In genomic region chr11:95289378-95289777, GRCh38 we compare ENCODE assay signal across 20 cellular contexts. TPM values are rescaled to one million over a fixed set of nuclear protein-coding genes. Genes with fewer than 3 reads are reported as not detected.
DNase-seq lines count a peak whose midpoint lies in the region; ATAC-seq, FAIRE-seq and TF ChIP-seq lines count a peak whose summit lies in the region.
"Had no signal": no experiment of that assay in that cellular context is flagged by ENCODE, and none has a peak within 500 bp of the region (broad histone marks: within the 10 kb centered on the region; RNA-seq: fewer than 3 reads in every experiment).

No MANE protein-coding gene starts in this region.

- FAIRE-seq in keratinocyte (lab: Jason Lieb, UNC), result peak; percentile 86
- FAIRE-seq: A549, GM12892, GM18507 had no signal

- dilution Hi-C loops in keratinocyte (cut with MboI; ENCODE audit: extremely low pct_ligation_motif_present, low sequenced_read_pairs), result no loop called here

- H4K20me1 ChIP-seq in GM23248 (ENCODE audit: insufficient read depth) (no peaks in the 10 kb centered on the region), keratinocyte (ENCODE audit: control insufficient read depth, extremely low read depth, insufficient read depth, low read length) (no peaks in the 10 kb centered on the region)
- H4K20me1 ChIP-seq: BLaER1 had no signal

- H3K27me3 ChIP-seq in GM23248 (replicated peaks; ENCODE audit: insufficient read depth), result no peaks in the 10 kb centered on the region; the same call in 1 of the 2 replicates
- no peaks in the 10 kb centered on the region for H3K27me3 ChIP-seq in keratinocyte (ENCODE audit: control insufficient read depth, extremely low read depth, insufficient read depth, low read length)
- H3K27me3 ChIP-seq: BLaER1, SJCRH30 had no signal

- H3K9me3 ChIP-seq in GM23248 (ENCODE audit: low read depth) (no peaks in the 10 kb centered on the region), keratinocyte (ENCODE audit: control insufficient read depth, low read depth, low read length) (no peaks in the 10 kb centered on the region)
- H3K9me3 ChIP-seq: A549, BLaER1, SJCRH30 had no signal

- in situ Hi-C loops in GM23248 (cut with MboI), result no loop called here
- in situ Hi-C loops in astrocyte of the spinal cord (cut with HindIII; ENCODE audit: low sequenced_read_pairs), result no loop called here

- H3K79me2 ChIP-seq in GM23248 (ENCODE audit: insufficient read depth), result no peaks in the 10 kb centered on the region
- no peaks in the 10 kb centered on the region for H3K79me2 ChIP-seq in keratinocyte (ENCODE audit: control insufficient read depth, insufficient read depth, low read length)

- H3F3A ChIP-seq in GM23248 (ENCODE audit: insufficient read depth), result peaks cover 2% of the 10 kb centered on the region; the same call in 1 of the 2 replicates

- H3K4me2 ChIP-seq in GM23248 (ENCODE audit: unreplicated experiment) (no peak overlapping the region), keratinocyte (ENCODE audit: control insufficient read depth, extremely low read depth, insufficient read depth, low read depth, low read length) (peak overlapping the region; percentile 60)
- H3K4me2 ChIP-seq: A549, BLaER1 had no signal

- H3K36me3 ChIP-seq in GM23248 (ENCODE audit: low read depth) (no peaks in the 10 kb centered on the region), keratinocyte (ENCODE audit: control insufficient read depth in 2 of 2, extremely low read depth in 1 of 2, insufficient read depth in 2 of 2, low read length in 2 of 2) (no peaks in the 10 kb centered on the region)
- H3K36me3 ChIP-seq: BLaER1, SJCRH30 had no signal

- no peak overlapping the region for H3K4me3 ChIP-seq in GM23248
- no peak overlapping the region for H3K4me3 ChIP-seq in astrocyte of the spinal cord (ENCODE audit: low read depth, low read length)
- no peak overlapping the region for H3K4me3 ChIP-seq in keratinocyte (ENCODE audit: control insufficient read depth in 2 of 3, extremely low read depth in 1 of 3, insufficient read depth in 2 of 3, low read depth in 1 of 3, low read length in 3 of 3)
- H3K4me3 ChIP-seq: A549, BLaER1, SJCRH30 had no signal

- peak; percentile 41 for DNase-seq in GM23248
- DNase-seq in NCI-H226, result peak; percentile 62
- DNase-seq in astrocyte of the spinal cord (ENCODE audit: low read depth, low spot score), result peak; percentile 20
- DNase-seq in keratinocyte (ENCODE audit: low read depth, low spot score), result peak; percentile 41
- no peak for DNase-seq in NCI-H1105 (lab: John Stamatoyannopoulos, UW)
- no peak for DNase-seq in superior temporal gyrus (ENCODE audit: extremely low spot score)
- DNase-seq in anterior cingulate cortex (lab: John Stamatoyannopoulos, UW), result no peak
- DNase-seq: Calu3; CD4-positive, alpha-beta memory T cell; KG1; NCI-H1436 treated with DMSO at 0.1 percent for 48 hours; NCI-H2029 treated with DMSO at 0.1 percent for 48 hours; NCI-H2171 treated with DMSO at 0.1 percent for 48 hours; NCI-H446 treated with DMSO at 0.1 percent for 48 hours; SJCRH30 had no signal

- H3K9me2 ChIP-seq in GM23248 (ENCODE audit: insufficient read depth), result no peaks in the 10 kb centered on the region

- H3K27ac ChIP-seq in GM23248, result no peak overlapping the region
- peak overlapping the region; percentile 66 for H3K27ac ChIP-seq in keratinocyte (ENCODE audit: control insufficient read depth, insufficient read depth, low read length)
- H3K27ac ChIP-seq: A549, BLaER1, SJCRH30 had no signal

- H3K4me1 ChIP-seq in GM23248 (ENCODE audit: insufficient read depth) (peaks cover under 1% of the 10 kb centered on the region), keratinocyte (ENCODE audit: control insufficient read depth, extremely low read depth, insufficient read depth, low read length) (peaks cover 18% of the 10 kb centered on the region)
- H3K4me1 ChIP-seq: A549, BLaER1, SJCRH30 had no signal

- no peak for ATAC-seq in HG02970 (IDR thresholded peaks at IDR 0.05; ENCODE audit: low FRiP score, unreplicated experiment)
- ATAC-seq: A549 had no signal

- no peak overlapping the region for H2AFZ ChIP-seq in GM23248
- H2AFZ ChIP-seq in keratinocyte (ENCODE audit: control insufficient read depth, low read length), result peak overlapping the region; percentile 20

- no peak for TF ChIP-seq CTCF in astrocyte of the spinal cord (IDR thresholded peaks at IDR 0.05; ENCODE audit: low read depth, low read length)
- TF ChIP-seq CTCF in keratinocyte (optimal IDR thresholded peaks at IDR 0.05 in 1 of 3, IDR thresholded peaks at IDR 0.05 in 1 of 3, conservative IDR thresholded peaks at IDR 0.05 in 1 of 3; ENCODE audit: extremely low read depth in 1 of 3, insufficient read depth in 2 of 3, low read length in 3 of 3), result no peak

- H3K9ac ChIP-seq in GM23248 (no peak overlapping the region), keratinocyte (ENCODE audit: control insufficient read depth, extremely low read depth, insufficient read depth, low read length) (no peak overlapping the region)
- H3K9ac ChIP-seq: BLaER1 had no signal

- H3K9me1 ChIP-seq in keratinocyte (ENCODE audit: control insufficient read depth, extremely low read depth, insufficient read depth, low read length), result no peaks in the 10 kb centered on the region

RNA-seq across cellular contexts. Expression of gene SESN3, which starts 58.4 kb away (rescaled TPM):
- 19.2 TPM in 2 replicates for total RNA-seq in GM23248 (2014; rRNA removed; shearing (Covaris generic))
- polyA plus RNA-seq in GM23248 (2016; fragmentation: Nextera tagmentation; extraction: Ambion mirVana), result 2.8 and 2.9 TPM in 2 replicates
- polyA plus RNA-seq in keratinocyte, result 13.5 to 35.2 TPM (median 34.6 TPM) in 3 replicates
- 4.9 TPM for polyA plus RNA-seq in keratinocyte (2011; ENCODE audit: low read depth)
- polyA plus RNA-seq in keratinocyte (2011; cell fraction: cytosol; rRNA removed), result 18.1 and 31.5 TPM in 2 replicates
- 32.7 and 40.7 TPM in 2 replicates for polyA plus RNA-seq in keratinocyte (2011; cell fraction: nucleus; rRNA removed)
- polyA plus RNA-seq in keratinocyte (2012; ENCODE audit: low replicate concordance), result 9.9 and 11.9 TPM in 2 replicates
- 23.4 to 109 TPM (median 92.2 TPM) in 3 replicates for polyA minus RNA-seq in keratinocyte
- polyA minus RNA-seq in keratinocyte (2011; cell fraction: cytosol; rRNA and poly(A)+ RNA removed), result 52.8 TPM
- polyA minus RNA-seq in keratinocyte (2011; cell fraction: nucleus; rRNA and poly(A)+ RNA removed), result 55.6 and 124 TPM in 2 replicates

Comparison
In these comparisons a context has a peak if more than half of its experiments do, and no peak if none do; other contexts are left out.
1. DNase-seq: peak in GM23248 (single experiment), NCI-H226 (single experiment), astrocyte of the spinal cord (single experiment) and keratinocyte (single experiment); none in NCI-H1105 (single experiment), superior temporal gyrus (single experiment) and anterior cingulate cortex (0 of 58).